16 cellular contexts compared by ENCODE assay signal in the genomic region with DNA sequence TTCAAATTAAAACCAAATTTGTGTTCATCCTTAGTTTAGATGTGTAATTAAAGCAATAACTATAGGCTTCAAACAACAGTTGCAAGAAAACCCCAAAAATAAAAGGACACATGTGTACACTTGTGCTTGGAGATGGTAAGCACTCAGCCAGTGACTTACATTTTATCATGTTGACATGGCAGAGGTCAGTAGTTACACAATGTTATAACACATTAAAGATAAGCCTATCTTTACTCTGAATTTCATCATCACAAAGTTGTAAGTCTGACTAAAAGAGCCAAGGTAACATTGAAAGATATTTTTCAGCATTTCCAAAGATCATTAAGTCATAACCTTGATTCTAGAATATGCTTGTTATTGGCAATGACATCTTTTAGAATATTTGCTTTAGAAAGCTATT.
DNase-seq lines count a peak whose midpoint lies in the region; ATAC-seq, FAIRE-seq and TF ChIP-seq lines count a peak whose summit lies in the region.
"Had no signal": no experiment of that assay in that cellular context is flagged by ENCODE, and none has a peak within 500 bp of the region (broad histone marks: within the 10 kb centered on the region; RNA-seq: fewer than 3 reads in every experiment).

No MANE protein-coding gene starts in this region.

- H3K4me3 ChIP-seq in heart right ventricle: no peak overlapping the region
- no peak overlapping the region for H3K4me3 ChIP-seq in astrocyte (ENCODE audit: insufficient read depth, low read depth, low read length)
- no peak overlapping the region for H3K4me3 ChIP-seq in HepG2 (replicated peaks in 1 of 3; ENCODE audit: insufficient read depth in 1 of 3, low read depth in 2 of 3, low read length in 3 of 3)
- no peak overlapping the region for H3K4me3 ChIP-seq in small intestine (ENCODE audit: low read depth in 1 of 2, low read length in 2 of 2)
- H3K4me3 ChIP-seq: BLaER1 treated with 17β-estradiol and CSF1 and Interleukin-3, amounts not matched to agents 10 nM and 100 nM had no signal

- TF ChIP-seq RAD21 in HepG2 (CRISPR knock-in tag; IDR thresholded peaks at IDR 0.05): no peak

- H3K27me3 ChIP-seq in heart right ventricle (no peaks in the 10 kb centered on the region), astrocyte (ENCODE audit: insufficient read depth, low read length) (no peaks in the 10 kb centered on the region), HepG2 (ENCODE audit: control insufficient read depth in 1 of 2, insufficient read depth in 2 of 2, low read length in 2 of 2) (no peaks in the 10 kb centered on the region), small intestine (ENCODE audit: control insufficient read depth in 2 of 2, insufficient read depth in 2 of 2, low read length in 2 of 2) (no peaks in the 10 kb centered on the region)
- H3K27me3 ChIP-seq: BLaER1 treated with 17β-estradiol and CSF1 and Interleukin-3, amounts not matched to agents 10 nM and 100 nM had no signal

- intact Hi-C loops in Right ventricle myocardium superior (cut with DNase I): no loop called here
- intact Hi-C loops in heart right ventricle (cut with DNase I): no loop called here
- intact Hi-C loops in HepG2 (cut with micrococcal nuclease; ENCODE audit: unreplicated experiment): no loop called here

- H3K4me3 Mint-ChIP-seq in astrocyte (ENCODE audit: unreplicated experiment): no peak overlapping the region
- H3K4me3 Mint-ChIP-seq: CD4-positive, CD25-positive, alpha-beta regulatory T cell had no signal

- no peak overlapping the region for H3K9ac ChIP-seq in astrocyte (ENCODE audit: low read length)
- H3K9ac ChIP-seq in HepG2 (ENCODE audit: insufficient read depth, low read depth, low read length): no peak overlapping the region
- H3K9ac ChIP-seq: BLaER1 treated with 17β-estradiol and CSF1 and Interleukin-3, amounts not matched to agents 10 nM and 100 nM had no signal

- H3K79me2 ChIP-seq in astrocyte (ENCODE audit: insufficient read depth, low read length) (no peaks in the 10 kb centered on the region), HepG2 (ENCODE audit: insufficient read depth, low read length) (no peaks in the 10 kb centered on the region)

- H3K9me3 Mint-ChIP-seq in astrocyte (ENCODE audit: unreplicated experiment): no peaks in the 10 kb centered on the region

- TF ChIP-seq POLR2A in HepG2 (IDR thresholded peaks at IDR 0.05; ENCODE audit: insufficient read depth in 1 of 2, low read depth in 2 of 2, low read length in 2 of 2): no peak

- no peaks in the 10 kb centered on the region for H3K36me3 ChIP-seq in heart right ventricle
- H3K36me3 ChIP-seq in astrocyte (ENCODE audit: insufficient read depth, low read length): no peaks in the 10 kb centered on the region
- no peaks in the 10 kb centered on the region for H3K36me3 ChIP-seq in HepG2 (replicated peaks in 1 of 2; ENCODE audit: control insufficient read depth in 1 of 2, insufficient read depth in 2 of 2, low read length in 2 of 2)
- no peaks in the 10 kb centered on the region for H3K36me3 ChIP-seq in small intestine (ENCODE audit: control insufficient read depth in 2 of 2, insufficient read depth in 2 of 2, low read length in 2 of 2)
- H3K36me3 ChIP-seq: BLaER1 treated with 17β-estradiol and CSF1 and Interleukin-3, amounts not matched to agents 10 nM and 100 nM had no signal

- no peaks in the 10 kb centered on the region for H3K4me1 Mint-ChIP-seq in astrocyte (ENCODE audit: low read depth, unreplicated experiment)

- BruUV-seq in HepG2 (replicated peaks; lab: Mats Ljungman, UMichigan): no TSS peak

- TF ChIP-seq CTCF in heart right ventricle (IDR thresholded peaks at IDR 0.05): no peak
- TF ChIP-seq CTCF in astrocyte (IDR thresholded peaks at IDR 0.05; ENCODE audit: insufficient read depth, low read depth, low read length): no peak
- no peak for TF ChIP-seq CTCF in HepG2 (CRISPR knock-in tag; IDR thresholded peaks at IDR 0.05)

- H3K27ac ChIP-seq in heart right ventricle: no peak overlapping the region
- H3K27ac ChIP-seq in astrocyte (ENCODE audit: low read depth, low read length): no peak overlapping the region
- no peak overlapping the region for H3K27ac ChIP-seq in HepG2 (ENCODE audit: extremely low read length, insufficient read depth, low read length)
- no peak overlapping the region for H3K27ac ChIP-seq in small intestine (ENCODE audit: low read depth in 1 of 2, low read length in 1 of 2)
- H3K27ac ChIP-seq: 22Rv1; BLaER1 treated with 17β-estradiol and CSF1 and Interleukin-3, amounts not matched to agents 10 nM and 100 nM had no signal

- TF ChIP-seq EP300 in HepG2 (IDR thresholded peaks at IDR 0.05; ENCODE audit: low read depth in 2 of 2, low read length in 2 of 2): no peak
- TF ChIP-seq EP300 in HepG2 (CRISPR knock-in tag; IDR thresholded peaks at IDR 0.05; ENCODE audit: borderline replicate concordance): no peak

- H3K9me3 ChIP-seq in heart right ventricle (no peaks in the 10 kb centered on the region), astrocyte (ENCODE audit: insufficient read depth, low read depth, low read length) (no peaks in the 10 kb centered on the region), HepG2 (ENCODE audit: low read length) (no peaks in the 10 kb centered on the region), small intestine (ENCODE audit: control insufficient read depth, low read depth) (peaks cover 1% of the 10 kb centered on the region)
- H3K9me3 ChIP-seq: BLaER1 treated with 17β-estradiol and CSF1 and Interleukin-3, amounts not matched to agents 10 nM and 100 nM had no signal

- H3K4me2 ChIP-seq in astrocyte (ENCODE audit: low read length) (no peak overlapping the region), HepG2 (ENCODE audit: low read depth, low read length) (no peak overlapping the region)
- H3K4me2 ChIP-seq: BLaER1 treated with 17β-estradiol and CSF1 and Interleukin-3, amounts not matched to agents 10 nM and 100 nM had no signal

- no peak overlapping the region for H3K27ac Mint-ChIP-seq in astrocyte (ENCODE audit: unreplicated experiment)
- H3K27ac Mint-ChIP-seq: CD4-positive, CD25-positive, alpha-beta regulatory T cell had no signal

- FAIRE-seq in astrocyte (lab: Jason Lieb, UNC) (peak; percentile 63), HepG2 (lab: Jason Lieb, UNC) (peak; percentile 49), small intestine (lab: Jason Lieb, UNC) (no peak)
- FAIRE-seq: H54 had no signal

- no peaks in the 10 kb centered on the region for H3K27me3 Mint-ChIP-seq in astrocyte (ENCODE audit: low read depth, unreplicated experiment)

- no peak overlapping the region for H2AFZ ChIP-seq in astrocyte (ENCODE audit: low read depth, low read length)
- H2AFZ ChIP-seq in HepG2 (ENCODE audit: low read length): no peak overlapping the region

- peak; percentile 61 for ATAC-seq in Right ventricle myocardium superior (ENCODE audit: poor library complexity)
- ATAC-seq in heart right ventricle: no peak
- ATAC-seq in HepG2: no peak
- ATAC-seq in GM18517 (IDR thresholded peaks at IDR 0.05; ENCODE audit: unreplicated experiment): no peak
- ATAC-seq: HCT116 had no signal

- POLR2A ChIA-PET in HepG2 (lab: Yijun Ruan, JAX): no interaction called here

- H3K4me1 ChIP-seq in heart right ventricle: no peaks in the 10 kb centered on the region
- H3K4me1 ChIP-seq in astrocyte (ENCODE audit: insufficient read depth, low read length): no peaks in the 10 kb centered on the region
- H3K4me1 ChIP-seq in HepG2 (ENCODE audit: insufficient read depth, low read length): no peaks in the 10 kb centered on the region
- H3K4me1 ChIP-seq in small intestine (ENCODE audit: control insufficient read depth in 2 of 2, insufficient read depth in 1 of 2, low read depth in 1 of 2, low read length in 1 of 2): no peaks in the 10 kb centered on the region
- H3K4me1 ChIP-seq: BLaER1 treated with 17β-estradiol and CSF1 and Interleukin-3, amounts not matched to agents 10 nM and 100 nM had no signal

- in situ Hi-C loops in HepG2 (cut with HindIII; ENCODE audit: extremely low pct_ligation_motif_present, low pct_unique_long_range_greater_than_20kb): no loop called here
- in situ Hi-C loops in KBM-7 (cut with MboI; ENCODE audit: low pct_unique_long_range_greater_than_20kb, low sequenced_read_pairs): no loop called here

- CTCF ChIA-PET in HepG2 (lab: Yijun Ruan, JAX; ENCODE audit: low intra/inter-chr PET ratio, low total read pairs): no interaction called here

- H3K36me3 Mint-ChIP-seq in astrocyte (ENCODE audit: low read depth, unreplicated experiment): peaks cover 1% of the 10 kb centered on the region
- H3K36me3 Mint-ChIP-seq: CD4-positive, CD25-positive, alpha-beta regulatory T cell had no signal

- DNase-seq in Right ventricle myocardium superior: no peak
- no peak for DNase-seq in heart right ventricle
- no peak for DNase-seq in astrocyte (ENCODE audit: low read depth)
- peak; percentile 1 for DNase-seq in HepG2 (ENCODE audit: low spot score)
- DNase-seq in small intestine: peak; percentile 6
- DNase-seq in HK-2 (ENCODE audit: unreplicated experiment): no peak
- DNase-seq in KBM-7: no peak
- DNase-seq: AML-193; CD4-positive, CD25-positive, alpha-beta regulatory T cell; DMS53; GF-D8 had no signal

- H4K20me1 ChIP-seq in astrocyte (ENCODE audit: insufficient read depth, low read length) (no peaks in the 10 kb centered on the region), HepG2 (ENCODE audit: insufficient read depth, low read length) (no peaks in the 10 kb centered on the region)
- H4K20me1 ChIP-seq: BLaER1 treated with 17β-estradiol and CSF1 and Interleukin-3, amounts not matched to agents 10 nM and 100 nM had no signal

TF ChIP-seq in HepG2, 621 proteins besides CTCF, POLR2A, EP300 and RAD21 (continues in another document):
- TF ChIP-seq EHMT2 (IDR thresholded peaks at IDR 0.05; ENCODE audit: borderline replicate concordance, low read depth, low read length): no peak
- no peak for TF ChIP-seq ZNF12 (CRISPR knock-in tag; IDR thresholded peaks at IDR 0.05)
- TF ChIP-seq FOXK2 (IDR thresholded peaks at IDR 0.05): no peak
- no peak for TF ChIP-seq ZNF251 (CRISPR knock-in tag; IDR thresholded peaks at IDR 0.05)
- TF ChIP-seq RFXANK (CRISPR knock-in tag; IDR thresholded peaks at IDR 0.05): no peak
- TF ChIP-seq, protein P1, sequence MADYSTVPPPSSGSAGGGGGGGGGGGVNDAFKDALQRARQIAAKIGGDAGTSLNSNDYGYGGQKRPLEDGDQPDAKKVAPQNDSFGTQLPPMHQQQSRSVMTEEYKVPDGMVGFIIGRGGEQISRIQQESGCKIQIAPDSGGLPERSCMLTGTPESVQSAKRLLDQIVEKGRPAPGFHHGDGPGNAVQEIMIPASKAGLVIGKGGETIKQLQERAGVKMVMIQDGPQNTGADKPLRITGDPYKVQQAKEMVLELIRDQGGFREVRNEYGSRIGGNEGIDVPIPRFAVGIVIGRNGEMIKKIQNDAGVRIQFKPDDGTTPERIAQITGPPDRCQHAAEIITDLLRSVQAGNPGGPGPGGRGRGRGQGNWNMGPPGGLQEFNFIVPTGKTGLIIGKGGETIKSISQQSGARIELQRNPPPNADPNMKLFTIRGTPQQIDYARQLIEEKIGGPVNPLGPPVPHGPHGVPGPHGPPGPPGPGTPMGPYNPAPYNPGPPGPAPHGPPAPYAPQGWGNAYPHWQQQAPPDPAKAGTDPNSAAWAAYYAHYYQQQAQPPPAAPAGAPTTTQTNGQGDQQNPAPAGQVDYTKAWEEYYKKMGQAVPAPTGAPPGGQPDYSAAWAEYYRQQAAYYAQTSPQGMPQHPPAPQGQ (CRISPR knock-in tag; IDR thresholded peaks at IDR 0.05; ENCODE audit: borderline replicate concordance): no peak
- TF ChIP-seq FOXA1 (IDR thresholded peaks at IDR 0.05): no peak
- 0 out of 2 replicates have a peak, but pooled peaks have one; percentile 35 for TF ChIP-seq FOXA1 (CRISPR knock-in tag; IDR thresholded peaks at IDR 0.05)

Comparison
In these comparisons a context has a peak if more than half of its experiments do, and no peak if none do; other contexts are left out.
1. DNase-seq: peak in HepG2 (single experiment) and small intestine (single experiment); none in Right ventricle myocardium superior (single experiment), heart right ventricle (0 of 2), astrocyte (single experiment), HK-2 (single experiment) and KBM-7 (single experiment).